ENCODE assay signal across 30 cellular contexts in the genomic region with DNA sequence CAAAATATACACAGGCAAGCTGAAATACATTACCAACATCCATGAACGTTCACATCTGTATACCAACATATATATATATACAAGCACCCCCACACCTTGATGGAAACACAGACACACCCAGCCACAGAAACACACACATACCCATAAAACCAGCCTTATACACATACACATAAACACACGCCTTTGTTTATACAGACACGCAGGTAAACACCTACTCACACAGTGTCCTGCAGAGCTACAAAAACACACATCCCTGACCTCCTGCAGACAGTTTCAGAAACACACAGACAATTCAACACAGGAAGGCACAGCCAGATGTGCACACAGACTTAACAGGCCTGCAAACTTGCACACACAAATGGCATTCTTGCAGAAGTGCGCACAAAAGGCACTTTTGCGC. TPM values are rescaled to one million over a fixed set of nuclear protein-coding genes. Genes with fewer than 3 reads are reported as not detected.
"Had no signal": no experiment of that assay in that cellular context is flagged by ENCODE, and none has a peak within 500 bp of the region (broad histone marks: within the 10 kb centered on the region; RNA-seq: fewer than 3 reads in every experiment).

No MANE protein-coding gene starts in this region.

- H2AFZ ChIP-seq: parathyroid adenoma had no signal

- FAIRE-seq: endometrium, frontal cortex had no signal

- H3K4me3 Mint-ChIP-seq: natural killer cell, neural crest cell had no signal

- ATAC-seq: esophagus mucosa, heart left ventricle, natural killer cell had no signal

- H3K27ac Mint-ChIP-seq: natural killer cell had no signal

- H3K27ac ChIP-seq: dorsolateral prefrontal cortex, heart left ventricle, parathyroid adenoma, sigmoid colon, skin epidermis, stomach, thoracic aorta, transverse colon had no signal

- H3K4me1 ChIP-seq: parathyroid adenoma had no signal

- H3K4me3 ChIP-seq: dorsolateral prefrontal cortex, heart left ventricle, sigmoid colon, skin epidermis, stomach, thoracic aorta, transverse colon had no signal

- H3K9ac ChIP-seq: parathyroid adenoma had no signal

- H3K36me3 ChIP-seq: heart left ventricle, sigmoid colon, stomach, thoracic aorta, transverse colon had no signal

- H3K79me2 ChIP-seq: parathyroid adenoma had no signal

- H3K4me1 Mint-ChIP-seq: neural crest cell had no signal

- DNase-seq: cortex of kidney; dorsolateral prefrontal cortex; effector memory CD4-positive, alpha-beta T cell; heart left ventricle; hippocampal formation; mammary epithelial cell; natural killer cell; sigmoid colon; stimulated activated CD4-positive, alpha-beta T cell treated with anti-CD3 and anti-CD28 coated beads, Interleukin-2, amount 100 ng/mL, for 24 hours; stimulated activated CD4-positive, alpha-beta T cell treated with anti-CD3 and anti-CD28 coated beads, Interleukin-4, amount 100 ng/mL, for 4 hours; stimulated activated naive CD4-positive, alpha-beta T cell; stomach; substantia nigra; transverse colon had no signal

RNA-seq across cellular contexts. Expression of a gene that starts 21.3 kb away (rescaled TPM):
- total RNA-seq: dorsolateral prefrontal cortex, esophagus mucosa, fibroblast of lung, frontal cortex, glomerular endothelial cell, heart left ventricle, kidney epithelial cell, lower leg skin, mammary epithelial cell, mucosa of gallbladder, myocyte, natural killer cell, neural crest cell, omental fat pad, pulmonary artery endothelial cell, sigmoid colon, stomach, thoracic aorta, transverse colon, urinary bladder had no signal
- polyA plus RNA-seq: fibroblast of lung, heart left ventricle, mammary epithelial cell, sigmoid colon, stomach, urinary bladder had no signal
